Comparison of ENCODE assay signal across 1 cellular context in genomic region chr5:175850165-175850845, GRCh38.
TF ChIP-seq lines count a peak whose summit lies in the region.

No MANE protein-coding gene starts in this region.

TF ChIP-seq in HepG2, 621 proteins besides CTCF, POLR2A, EP300 and RAD21 (continued from another document):
- TF ChIP-seq IRF9 (CRISPR knock-in tag; IDR thresholded peaks at IDR 0.05; ENCODE audit: borderline replicate concordance): no peak
